In the genomic region with DNA sequence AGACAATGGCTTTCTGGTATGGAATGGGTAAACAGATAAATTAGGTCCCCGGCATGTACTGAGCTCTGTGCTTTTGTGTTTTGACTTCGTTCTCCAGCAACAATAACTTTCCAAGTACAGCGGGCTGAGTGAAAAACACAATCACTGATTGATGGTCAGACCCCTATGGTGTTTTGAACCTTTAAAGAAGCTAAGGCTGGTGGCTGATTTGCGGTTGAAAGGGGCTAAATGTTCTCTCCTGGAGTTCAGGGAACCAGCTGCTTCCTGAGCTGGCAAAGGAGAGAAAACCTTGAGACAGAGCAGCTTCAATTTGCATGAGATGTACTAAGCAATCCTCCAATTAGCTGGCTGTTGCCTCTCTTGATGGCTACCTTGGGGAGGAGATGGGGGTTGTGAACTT, we compare ENCODE assay signal across 20 cellular contexts.
DNase-seq lines count a peak whose midpoint lies in the region; ATAC-seq and TF ChIP-seq lines count a peak whose summit lies in the region.
"Had no signal": no experiment of that assay in that cellular context is flagged by ENCODE, and none has a peak within 500 bp of the region (broad histone marks: within the 10 kb centered on the region; RNA-seq: fewer than 3 reads in every experiment).

No MANE protein-coding gene starts in this region.

- no peak overlapping the region for H3K4me3 ChIP-seq in endodermal cell (ENCODE audit: low read length)
- no peak overlapping the region for H3K4me3 ChIP-seq in neuronal stem cell (ENCODE audit: low read length in 2 of 2)
- H3K4me3 ChIP-seq: right lobe of liver had no signal

- no peak overlapping the region for H2BK15ac ChIP-seq in neuronal stem cell (ENCODE audit: low read length)

- no peak overlapping the region for H2BK5ac ChIP-seq in neuronal stem cell (ENCODE audit: low read length)

- ATAC-seq in GM21737 (IDR thresholded peaks at IDR 0.05; ENCODE audit: unreplicated experiment) = no peak
- ATAC-seq: activated CD8-positive, alpha-beta T cell treated with anti-CD3 and anti-CD28 coated beads for 36 hours; activated T-helper 17 cell treated with anti-CD3 and anti-CD28 coated beads, Interleukin-2, amount 50 U/mL, for 72 hours; right lobe of liver had no signal

- H3K18ac ChIP-seq in neuronal stem cell (ENCODE audit: low read length) = no peak overlapping the region

- peak; percentile 5 for DNase-seq in NCI-H510A treated with DMSO at 0.1 percent for 48 hours (lab: John Stamatoyannopoulos, UW)
- DNase-seq in NCI-H510A (lab: John Stamatoyannopoulos, UW) = no peak
- DNase-seq in NCI-H1417 (lab: John Stamatoyannopoulos, UW) = peak in 2 of 3 experiments; percentile 79 to 94
- DNase-seq in endodermal cell = peak; percentile 56
- DNase-seq in neuronal stem cell (ENCODE audit: low spot score) = no peak
- no peak for DNase-seq in AG08396 (ENCODE audit: low spot score)
- DNase-seq in SW480 (ENCODE audit: low spot score) = no peak
- DNase-seq: activated CD8-positive, alpha-beta T cell treated with anti-CD3 and anti-CD28 coated beads for 36 hours; activated naive CD4-positive, alpha-beta T cell treated with anti-CD3 and anti-CD28 coated beads, Interleukin-2, amount 50 U/mL, for 16 hours; amniotic stem cell; DND-41; NCI-H2029 treated with DMSO at 0.1 percent for 48 hours; NCI-H526; nephron progenitor cell; right lobe of liver; stimulated activated CD4-positive, alpha-beta T cell treated with anti-CD3 and anti-CD28 coated beads, Interleukin-2, amount 100 ng/mL, for 48 hours; trophoblast cell had no signal

- TF ChIP-seq CTCF in endodermal cell (conservative IDR thresholded peaks at IDR 0.05) = no peak

- H3K36me3 ChIP-seq in endodermal cell (ENCODE audit: control insufficient read depth, insufficient read depth, low read length) (no peaks in the 10 kb centered on the region), neuronal stem cell (replicated peaks in 1 of 2; ENCODE audit: control insufficient read depth in 2 of 2, insufficient read depth in 2 of 2, low read length in 2 of 2) (no peaks in the 10 kb centered on the region)
- H3K36me3 ChIP-seq: right lobe of liver had no signal

- H3K4me2 ChIP-seq in neuronal stem cell (ENCODE audit: insufficient read depth, low read length, poor library complexity, severe bottlenecking) = peak overlapping the region; percentile 14

- H3K4me1 Mint-ChIP-seq in endodermal cell = peaks cover 7% of the 10 kb centered on the region
- H3K4me1 Mint-ChIP-seq: activated T-helper 17 cell treated with anti-CD3 and anti-CD28 coated beads, Interleukin-2, amount 50 U/mL, for 72 hours; nephron progenitor cell had no signal

- H3K79me1 ChIP-seq in neuronal stem cell (ENCODE audit: low read depth, low read length) = no peaks in the 10 kb centered on the region

- no peak overlapping the region for H4K91ac ChIP-seq in neuronal stem cell (ENCODE audit: low read depth, low read length, poor library complexity)

- no peaks in the 10 kb centered on the region for H3K9me3 Mint-ChIP-seq in endodermal cell
- H3K9me3 Mint-ChIP-seq: nephron progenitor cell had no signal

- no peak overlapping the region for H3K4ac ChIP-seq in neuronal stem cell (ENCODE audit: low read length)

- H3K9me3 ChIP-seq in endodermal cell (ENCODE audit: control insufficient read depth, low read length) = no peaks in the 10 kb centered on the region
- no peaks in the 10 kb centered on the region for H3K9me3 ChIP-seq in neuronal stem cell (replicated peaks in 1 of 2; ENCODE audit: control insufficient read depth in 2 of 2, insufficient read depth in 1 of 2, low read depth in 1 of 2, low read length in 2 of 2)
- H3K9me3 ChIP-seq: right lobe of liver had no signal

- no peak overlapping the region for H3K23ac ChIP-seq in neuronal stem cell (ENCODE audit: low read depth, low read length, poor library complexity)

- H3K27ac Mint-ChIP-seq in endodermal cell = no peak overlapping the region
- H3K27ac Mint-ChIP-seq: activated CD8-positive, alpha-beta T cell treated with anti-CD3 and anti-CD28 coated beads for 36 hours; activated T-helper 17 cell treated with anti-CD3 and anti-CD28 coated beads, Interleukin-2, amount 50 U/mL, for 72 hours; nephron progenitor cell had no signal

- no peak overlapping the region for H3K9ac ChIP-seq in endodermal cell (ENCODE audit: extremely low read depth, low read length, poor library complexity, severe bottlenecking)
- no peak overlapping the region for H3K9ac ChIP-seq in neuronal stem cell (ENCODE audit: low read depth, low read length, poor library complexity)

- no peaks in the 10 kb centered on the region for H3K36me3 Mint-ChIP-seq in endodermal cell (ENCODE audit: low read depth)

- H2BK120ac ChIP-seq in neuronal stem cell (ENCODE audit: low read depth, low read length) = no peak overlapping the region

- no peaks in the 10 kb centered on the region for H3K4me1 ChIP-seq in endodermal cell (ENCODE audit: control insufficient read depth, insufficient read depth, low read length)
- H3K4me1 ChIP-seq in neuronal stem cell (ENCODE audit: control insufficient read depth in 2 of 2, insufficient read depth in 1 of 2, low read depth in 1 of 2, low read length in 2 of 2) = peaks cover 0 to 2% of the 10 kb centered on the region in 2 donors
- H3K4me1 ChIP-seq: right lobe of liver had no signal

- WGBS in endodermal cell (ENCODE audit: insufficient coverage in 1 of 2, insufficient read length in 1 of 2), 2 experiments = 10 to 36% methylated on average over 2 to 4 of the region's 4 CpGs
- WGBS in neuronal stem cell (ENCODE audit: extremely low coverage in 2 of 2, insufficient read length in 2 of 2, insufficient replicate concordance in 1 of 2), 2 donors = no CpG with 5 or more reads among the region's 4 CpGs

- H3K27ac ChIP-seq in endodermal cell (ENCODE audit: low read depth, low read length) (peak overlapping the region; percentile 9), neuronal stem cell (replicated peaks; ENCODE audit: low read length) (no peak overlapping the region)
- H3K27ac ChIP-seq: right lobe of liver, RWPE1 had no signal

- H3K14ac ChIP-seq in neuronal stem cell (ENCODE audit: low read length) = no peak overlapping the region

- H2AK5ac ChIP-seq in neuronal stem cell (ENCODE audit: low read depth, low read length) = no peak overlapping the region

- H3K27me3 ChIP-seq in endodermal cell (ENCODE audit: control insufficient read depth, insufficient read depth, low read length, poor library complexity, severe bottlenecking) = no peaks in the 10 kb centered on the region
- no peaks in the 10 kb centered on the region for H3K27me3 ChIP-seq in neuronal stem cell (ENCODE audit: control insufficient read depth in 3 of 3, insufficient read depth in 3 of 3, low read depth in 1 of 3, low read length in 3 of 3)
- H3K27me3 ChIP-seq: right lobe of liver had no signal

- no peak overlapping the region for H2AFZ ChIP-seq in neuronal stem cell (ENCODE audit: low read length)

- H4K8ac ChIP-seq in neuronal stem cell (ENCODE audit: low read depth, low read length) = no peak overlapping the region

- no peaks in the 10 kb centered on the region for H3K27me3 Mint-ChIP-seq in endodermal cell (ENCODE audit: insufficient read depth)
- H3K27me3 Mint-ChIP-seq: activated CD8-positive, alpha-beta T cell treated with anti-CD3 and anti-CD28 coated beads for 36 hours; activated T-helper 17 cell treated with anti-CD3 and anti-CD28 coated beads, Interleukin-2, amount 50 U/mL, for 72 hours had no signal

- no peak overlapping the region for H2BK12ac ChIP-seq in neuronal stem cell (ENCODE audit: low read length)

- H3K4me3 Mint-ChIP-seq in endodermal cell = no peak overlapping the region
- H3K4me3 Mint-ChIP-seq: activated CD8-positive, alpha-beta T cell treated with anti-CD3 and anti-CD28 coated beads for 36 hours; activated T-helper 17 cell treated with anti-CD3 and anti-CD28 coated beads, Interleukin-2, amount 50 U/mL, for 72 hours; nephron progenitor cell had no signal

Comparison
In these comparisons a context has a peak if more than half of its experiments do, and no peak if none do; other contexts are left out.
1. DNase-seq: peak in NCI-H510A treated with DMSO at 0.1 percent for 48 hours (single experiment), NCI-H1417 (2 of 3) and endodermal cell (single experiment); none in NCI-H510A (single experiment), neuronal stem cell (single experiment), AG08396 (single experiment) and SW480 (single experiment).